Comparison of ENCODE assay signal across 18 cellular contexts in the genomic region with DNA sequence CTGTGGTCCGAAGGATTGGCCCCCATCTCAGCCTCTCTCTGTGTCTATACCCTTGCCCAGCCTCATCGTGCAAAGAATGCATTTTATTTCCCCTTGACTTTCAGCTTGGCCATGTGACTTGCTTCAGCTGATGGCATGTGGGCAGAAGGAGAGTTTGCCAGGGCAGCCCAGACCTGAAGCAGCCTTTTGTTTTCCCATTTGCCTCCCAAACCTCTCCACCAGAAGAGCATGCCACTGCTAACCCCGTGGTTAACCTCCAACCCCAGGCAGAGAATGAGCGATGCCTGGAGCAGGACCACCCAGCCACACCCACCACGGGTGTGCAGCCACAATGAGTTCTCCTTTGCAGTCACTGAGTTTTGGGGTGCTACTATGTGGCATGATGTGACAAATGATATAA.
"Had no signal": no experiment of that assay in that cellular context is flagged by ENCODE, and none has a peak within 500 bp of the region (broad histone marks: within the 10 kb centered on the region; RNA-seq: fewer than 3 reads in every experiment).

No MANE protein-coding gene starts in this region.

- H3K4me1 ChIP-seq: uterus had no signal

- H3K9me3 ChIP-seq: thyroid gland, upper lobe of left lung, uterus had no signal

- H3K4me3 ChIP-seq: esophagus muscularis mucosa, hepatocyte, lung, right atrium auricular region, sigmoid colon, thyroid gland, upper lobe of left lung, uterus had no signal

- H3K36me3 ChIP-seq: esophagus muscularis mucosa, right atrium auricular region, sigmoid colon, thyroid gland, upper lobe of left lung, uterus had no signal

- H3K27me3 ChIP-seq: esophagus muscularis mucosa, hepatocyte, right atrium auricular region, sigmoid colon, thyroid gland, upper lobe of left lung, uterus had no signal

- DNase-seq: effector memory CD8-positive, alpha-beta T cell; foreskin fibroblast; kidney; left colon; left ventricle myocardium superior; mesendoderm; naive thymus-derived CD8-positive, alpha-beta T cell; posterior cingulate gyrus; sigmoid colon; stimulated activated CD4-positive, alpha-beta T cell treated with anti-CD3 and anti-CD28 coated beads, Interleukin-2, amount 100 ng/mL, for 48 hours; stimulated activated naive CD4-positive, alpha-beta T cell treated with Interleukin-2 at 50 U/mL for 16 hours; thyroid gland; upper lobe of left lung; uterus had no signal

- H3K27ac ChIP-seq: esophagus muscularis mucosa, hepatocyte, right atrium auricular region, sigmoid colon, thyroid gland, upper lobe of left lung, uterus had no signal

- ATAC-seq: effector memory CD8-positive, alpha-beta T cell; left colon had no signal
